In the genomic region with DNA sequence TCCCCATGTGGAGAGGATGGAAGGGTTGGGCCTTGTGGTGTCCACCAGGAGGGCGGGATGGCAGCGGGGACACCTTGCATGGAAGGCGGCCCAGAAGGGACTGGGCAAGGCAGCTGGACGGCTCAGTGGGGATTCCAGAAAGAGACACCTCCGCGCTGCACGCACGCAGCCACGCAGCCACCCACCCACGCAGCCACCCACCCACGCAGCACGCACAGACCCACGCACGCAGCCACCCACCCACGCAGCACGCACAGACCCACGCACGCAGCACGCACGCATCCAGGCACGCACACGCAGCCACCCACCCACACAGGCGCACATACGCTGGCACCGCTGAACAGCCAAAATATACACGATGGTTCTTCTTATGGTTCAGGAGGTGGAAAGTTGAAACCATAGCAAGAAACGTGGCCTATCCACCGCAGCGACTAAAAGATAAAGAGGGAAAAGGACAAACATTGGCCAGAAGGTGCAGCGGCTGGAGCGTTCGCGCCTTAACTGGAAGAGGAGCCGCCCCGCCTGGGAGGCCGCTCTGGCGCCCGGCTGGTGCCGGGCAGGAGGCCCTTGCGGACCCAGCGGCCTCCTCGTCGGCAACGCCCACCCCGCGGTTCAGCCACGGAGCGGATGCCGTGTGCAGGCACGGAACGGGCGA, we compare ENCODE assay signal across 24 cellular contexts. TPM values are rescaled to one million over a fixed set of nuclear protein-coding genes. Genes with fewer than 3 reads are reported as not detected.
DNase-seq lines count a peak whose midpoint lies in the region; FAIRE-seq and TF ChIP-seq lines count a peak whose summit lies in the region.
"Had no signal": no experiment of that assay in that cellular context is flagged by ENCODE, and none has a peak within 500 bp of the region (broad histone marks: within the 10 kb centered on the region; RNA-seq: fewer than 3 reads in every experiment).

No MANE protein-coding gene starts in this region.

- intact Hi-C loops in posterior vena cava (cut with DNase I) = no loop called here

- in situ Hi-C loops in KBM-7 (cut with MboI; ENCODE audit: low pct_unique_long_range_greater_than_20kb, low sequenced_read_pairs) = no loop called here

- H3K4me3 Mint-ChIP-seq in chondrocyte (ENCODE audit: unreplicated experiment) = no peak overlapping the region
- H3K4me3 Mint-ChIP-seq: activated CD4-positive, alpha-beta T cell treated with anti-CD3 and anti-CD28 coated beads for 36 hours; activated naive CD4-positive, alpha-beta T cell treated with anti-CD3 and anti-CD28 coated beads, Interleukin-2, amount 10 ng/mL, durations not matched to agents 7 days and 5 days; memory B cell had no signal

- TF ChIP-seq CTCF in HEK293 (tag by site-specific recombination; IDR thresholded peaks at IDR 0.05) (no peak), chondrocyte (IDR thresholded peaks at IDR 0.05) (no peak)

- H3K4me3 ChIP-seq in HEK293 (ENCODE audit: low read depth, low read length) = no peak overlapping the region
- H3K4me3 ChIP-seq: BLaER1, breast epithelium, heart left ventricle, prostate gland had no signal

- FAIRE-seq in GM12891 (lab: Jason Lieb, UNC) = no peak
- FAIRE-seq: colon had no signal

- TF ChIP-seq POLR2A in GM12891 (IDR thresholded peaks at IDR 0.05; ENCODE audit: low read depth, low read length) = no peak

- DNase-seq in GM12891 (ENCODE audit: insufficient read length, low spot score) (no peak), chondrocyte (ENCODE audit: low spot score) (peak; percentile 92), posterior vena cava (ENCODE audit: low spot score) (peak; percentile 58), NCI-H69 (lab: John Stamatoyannopoulos, UW) (no peak), KBM-7 (no peak)
- DNase-seq in effector CD4-positive, alpha-beta T cell = no peak
- DNase-seq in NK-92 treated with Interleukin-12 subunit alpha and Interleukin-12 subunit beta, amount 100 ng/mL, for 24 hours (lab: John Stamatoyannopoulos, UW) = no peak
- DNase-seq: activated CD4-positive, alpha-beta T cell treated with anti-CD3 and anti-CD28 coated beads for 36 hours; activated naive CD4-positive, alpha-beta T cell treated with anti-CD3 and anti-CD28 coated beads, Interleukin-2, amount 10 ng/mL, durations not matched to agents 7 days and 5 days; activated T-cell treated with anti-CD3 and anti-CD28 coated beads, Interleukin-2, amount 50 U/mL, for 48 hours; amygdala; foreskin keratinocyte; NCI-H1105 treated with DMSO at 0.1 percent for 48 hours; NCI-H2029 treated with DMSO at 0.1 percent for 48 hours; NCI-H2227 treated with DMSO at 0.1 percent for 48 hours; NCI-H748 treated with DMSO at 0.1 percent for 48 hours; T-helper 2 cell had no signal

- H3K36me3 Mint-ChIP-seq in chondrocyte (ENCODE audit: low read depth) = peaks cover 2% of the 10 kb centered on the region
- H3K36me3 Mint-ChIP-seq: activated naive CD4-positive, alpha-beta T cell treated with anti-CD3 and anti-CD28 coated beads, Interleukin-2, amount 10 ng/mL, durations not matched to agents 7 days and 5 days; memory B cell had no signal

- no peaks in the 10 kb centered on the region for H3K9me3 ChIP-seq in HEK293 (ENCODE audit: control insufficient read depth, insufficient read depth, low read depth, low read length)
- H3K9me3 ChIP-seq: breast epithelium, heart left ventricle, prostate gland had no signal

- H3K9me3 Mint-ChIP-seq in chondrocyte (ENCODE audit: low read depth) = no peaks in the 10 kb centered on the region
- H3K9me3 Mint-ChIP-seq: activated naive CD4-positive, alpha-beta T cell treated with anti-CD3 and anti-CD28 coated beads, Interleukin-2, amount 10 ng/mL, durations not matched to agents 7 days and 5 days; memory B cell had no signal

- H3K36me3 ChIP-seq in HEK293 (ENCODE audit: control insufficient read depth in 2 of 2, insufficient read depth in 1 of 2, low read length in 2 of 2) = peaks cover 0 to 28% of the 10 kb centered on the region in 2 experiments; a peak in 1 of 3 replicates
- H3K36me3 ChIP-seq: breast epithelium, heart left ventricle, prostate gland had no signal

- peaks cover 11% of the 10 kb centered on the region for H3K4me1 Mint-ChIP-seq in chondrocyte (ENCODE audit: low read depth)

- CTCF ChIA-PET in HEK293 (lab: Yijun Ruan, JAX) = interaction anchor here (0.7 kb wide), 1 partner anchor 214 kb away, joined by 3 read pairs; no protein-coding TSS in a partner anchor

- H3K27me3 Mint-ChIP-seq in chondrocyte (ENCODE audit: low read depth) = no peaks in the 10 kb centered on the region
- H3K27me3 Mint-ChIP-seq: activated CD4-positive, alpha-beta T cell treated with anti-CD3 and anti-CD28 coated beads for 36 hours; activated naive CD4-positive, alpha-beta T cell treated with anti-CD3 and anti-CD28 coated beads, Interleukin-2, amount 10 ng/mL, durations not matched to agents 7 days and 5 days; memory B cell had no signal

- H3K27ac ChIP-seq in HEK293 (ENCODE audit: extremely low read depth, low read depth, low read length) = no peak overlapping the region
- H3K27ac ChIP-seq: BLaER1, breast epithelium, foreskin keratinocyte, heart left ventricle, prostate gland had no signal

- peaks cover 3% of the 10 kb centered on the region; the same call in 1 of the 2 replicates for H3K4me1 ChIP-seq in HEK293 (ENCODE audit: control insufficient read depth, insufficient read depth, low read length)
- H3K4me1 ChIP-seq: breast epithelium, foreskin keratinocyte, prostate gland had no signal

- POLR2A ChIA-PET in HEK293 (lab: Yijun Ruan, JAX) = no interaction called here

- no peak overlapping the region for H3K27ac Mint-ChIP-seq in chondrocyte (ENCODE audit: unreplicated experiment)
- H3K27ac Mint-ChIP-seq: activated CD4-positive, alpha-beta T cell treated with anti-CD3 and anti-CD28 coated beads for 36 hours; activated naive CD4-positive, alpha-beta T cell treated with anti-CD3 and anti-CD28 coated beads, Interleukin-2, amount 10 ng/mL, durations not matched to agents 7 days and 5 days; memory B cell had no signal

TF ChIP-seq in GM12891, 5 proteins besides CTCF, POLR2A, EP300 and RAD21:
- TF ChIP-seq TAF1 (IDR thresholded peaks at IDR 0.05; ENCODE audit: low read depth, low read length) = no peak
- TF ChIP-seq SPI1 (IDR thresholded peaks at IDR 0.05; ENCODE audit: low read depth, low read length) = no peak
- peak; percentile 12; the same call in 1 of the 2 replicates for TF ChIP-seq POLR2AphosphoS5 (IDR thresholded peaks at IDR 0.05; ENCODE audit: low read depth, low read length)

TF ChIP-seq in HEK293, 187 proteins besides CTCF, POLR2A, EP300 and RAD21:
- TF ChIP-seq ZFHX2 (tag by site-specific recombination; conservative IDR thresholded peaks at IDR 0.05) (peak; percentile 58; the same call in 1 of the 2 replicates), ZNF837 (tag by site-specific recombination; IDR thresholded peaks at IDR 0.05) (no peak), EGR2 (tag by site-specific recombination; IDR thresholded peaks at IDR 0.05; ENCODE audit: low read depth) (0 out of 2 replicates have a peak, but pooled peaks have one; percentile 30)

RNA-seq across cellular contexts. Expression of a gene that starts 22.2 kb away (rescaled TPM):
- polyA plus RNA-seq in GM12891 (2012; ENCODE audit: low read depth, missing spikeins) = 46.1 TPM
- total RNA-seq in chondrocyte = 39.4 to 58.1 TPM (median 43.3 TPM) in 3 replicates
- total RNA-seq in posterior vena cava = 10 to 100 TPM; 52.6 to 54.2 TPM

Comparison
In these comparisons a context has a peak if more than half of its experiments do, and no peak if none do; other contexts are left out.
1. DNase-seq: peak in chondrocyte (single experiment) and posterior vena cava (single experiment); none in GM12891 (single experiment), effector CD4-positive, alpha-beta T cell (single experiment), NCI-H69 (single experiment), KBM-7 (single experiment) and NK-92 treated with Interleukin-12 subunit alpha and Interleukin-12 subunit beta, amount 100 ng/mL, for 24 hours (single experiment).